ENCODE assay signal across 12 cellular contexts in the genomic region with DNA sequence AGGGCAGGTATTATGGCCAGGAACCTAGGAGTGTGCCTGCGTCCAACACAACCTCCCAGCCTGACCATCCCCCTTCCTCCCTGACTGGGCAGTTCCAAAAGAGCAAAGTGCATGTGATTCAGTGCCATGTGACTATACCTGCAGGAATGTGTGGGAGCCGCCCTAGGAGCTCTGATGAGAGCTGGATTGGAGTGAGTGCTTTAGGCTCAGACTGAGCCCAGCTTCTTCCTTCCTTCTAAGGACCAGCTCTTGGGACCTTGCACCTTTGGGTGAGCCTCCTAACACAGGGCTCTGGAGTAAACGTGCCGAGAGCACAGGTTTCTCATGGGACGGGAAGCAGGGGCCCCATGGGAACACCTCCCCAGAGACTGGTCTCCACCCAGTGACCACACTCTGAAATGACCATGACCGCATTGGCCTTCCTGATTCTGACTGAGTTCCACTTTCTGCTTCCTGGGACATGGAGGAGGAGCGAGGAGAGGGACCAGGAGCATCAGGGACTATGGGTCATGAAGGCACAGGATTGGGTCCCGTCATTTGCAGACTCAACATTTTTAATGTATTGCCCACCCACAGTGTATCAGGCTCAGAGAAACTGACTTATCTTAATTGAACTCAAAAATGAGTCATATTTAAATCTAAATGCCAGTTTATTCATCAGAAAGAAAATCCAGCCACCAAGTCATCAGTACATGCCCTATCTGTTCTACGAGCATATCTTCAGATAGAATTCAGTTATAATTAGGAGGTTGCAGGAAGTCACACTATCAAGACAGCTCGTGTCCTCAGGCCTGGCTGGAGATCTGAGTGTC.
DNase-seq lines count a peak whose midpoint lies in the region; ATAC-seq and TF ChIP-seq lines count a peak whose summit lies in the region.
"Had no signal": no experiment of that assay in that cellular context is flagged by ENCODE, and none has a peak within 500 bp of the region (broad histone marks: within the 10 kb centered on the region; RNA-seq: fewer than 3 reads in every experiment).

No MANE protein-coding gene starts in this region.

- DNase-seq in activated CD8-positive, alpha-beta T cell treated with anti-CD3 and anti-CD28 coated beads for 36 hours: no peak
- DNase-seq in activated CD8-positive, alpha-beta T cell treated with anti-CD3 and anti-CD28 coated beads, Interleukin-2, amount 10 ng/mL, durations not matched to agents 7 days and 5 days: no peak
- DNase-seq in activated naive CD8-positive, alpha-beta T cell treated with anti-CD3 and anti-CD28 coated beads, Interleukin-2, amount 50 U/mL, for 24 hours: no peak
- DNase-seq in kidney glomerular epithelial cell (lab: John Stamatoyannopoulos, UW) (peak; percentile 73), transverse colon (peak; percentile 84), pons (ENCODE audit: low spot score) (no peak), NCI-H446 treated with DMSO at 0.1 percent for 48 hours (lab: John Stamatoyannopoulos, UW) (no peak)
- DNase-seq: activated CD4-positive, alpha-beta T cell treated with anti-CD3 and anti-CD28 coated beads for 4 hours; GF-D8; NCI-H2171; retina had no signal

- H3K4me1 ChIP-seq in transverse colon: peaks cover 0 to 52% (median 39%) of the 10 kb centered on the region in 4 donors

- CTCF ChIA-PET in activated CD8-positive, alpha-beta T cell treated with anti-CD3 and anti-CD28 coated beads for 36 hours (lab: Charles Lee): no interaction called here
- CTCF ChIA-PET in activated CD8-positive, alpha-beta T cell treated with anti-CD3 and anti-CD28 coated beads, Interleukin-2, amount 10 ng/mL, durations not matched to agents 7 days and 5 days (lab: Charles Lee): no interaction called here

- no peaks in the 10 kb centered on the region for H3K36me3 Mint-ChIP-seq in activated CD8-positive, alpha-beta T cell treated with anti-CD3 and anti-CD28 coated beads for 36 hours (ENCODE audit: low read depth)
- no peaks in the 10 kb centered on the region for H3K36me3 Mint-ChIP-seq in activated CD8-positive, alpha-beta T cell treated with anti-CD3 and anti-CD28 coated beads, Interleukin-2, amount 10 ng/mL, durations not matched to agents 7 days and 5 days (ENCODE audit: low read depth)
- H3K36me3 Mint-ChIP-seq in activated naive CD8-positive, alpha-beta T cell treated with anti-CD3 and anti-CD28 coated beads, Interleukin-2, amount 50 U/mL, for 24 hours (ENCODE audit: low read depth): no peaks in the 10 kb centered on the region

- peak; percentile 50 for ATAC-seq in activated CD8-positive, alpha-beta T cell treated with anti-CD3 and anti-CD28 coated beads for 36 hours
- ATAC-seq in activated CD8-positive, alpha-beta T cell treated with anti-CD3 and anti-CD28 coated beads, Interleukin-2, amount 10 ng/mL, durations not matched to agents 7 days and 5 days: no peak
- peak; percentile 74 for ATAC-seq in activated naive CD8-positive, alpha-beta T cell treated with anti-CD3 and anti-CD28 coated beads, Interleukin-2, amount 50 U/mL, for 24 hours
- no peak for ATAC-seq in GM21717 (IDR thresholded peaks at IDR 0.05; ENCODE audit: unreplicated experiment)

- in situ Hi-C loops in transverse colon (cut with MboI; ENCODE audit: low pct_ligation_motif_present in 1 of 4, low pct_unique_long_range_greater_than_20kb in 1 of 4, low sequenced_read_pairs in 3 of 4): no loop called here

- TF ChIP-seq EP300 in transverse colon (IDR thresholded peaks at IDR 0.05; ENCODE audit: low read depth): peak; percentile 62

- WGBS in transverse colon (ENCODE audit: low coverage in 1 of 2), 2 donors: 61 to 86% methylated on average over 2 to 6 of the region's 10 CpGs

- H3K36me3 ChIP-seq in transverse colon: no peaks in the 10 kb centered on the region

- no peaks in the 10 kb centered on the region for H3K9me3 ChIP-seq in transverse colon

- no peaks in the 10 kb centered on the region for H3K27me3 ChIP-seq in transverse colon

- peaks cover 31% of the 10 kb centered on the region for H3K27me3 Mint-ChIP-seq in activated CD8-positive, alpha-beta T cell treated with anti-CD3 and anti-CD28 coated beads for 36 hours
- H3K27me3 Mint-ChIP-seq in activated CD8-positive, alpha-beta T cell treated with anti-CD3 and anti-CD28 coated beads, Interleukin-2, amount 10 ng/mL, durations not matched to agents 7 days and 5 days (ENCODE audit: low read depth): peaks cover 9% of the 10 kb centered on the region
- H3K27me3 Mint-ChIP-seq in activated naive CD8-positive, alpha-beta T cell treated with anti-CD3 and anti-CD28 coated beads, Interleukin-2, amount 50 U/mL, for 24 hours: peaks cover 41% of the 10 kb centered on the region

- TF ChIP-seq POLR2A in transverse colon (IDR thresholded peaks at IDR 0.05): peak; percentile 27

- peaks cover 4% of the 10 kb centered on the region for H3K9me3 Mint-ChIP-seq in activated CD8-positive, alpha-beta T cell treated with anti-CD3 and anti-CD28 coated beads for 36 hours
- no peaks in the 10 kb centered on the region for H3K9me3 Mint-ChIP-seq in activated CD8-positive, alpha-beta T cell treated with anti-CD3 and anti-CD28 coated beads, Interleukin-2, amount 10 ng/mL, durations not matched to agents 7 days and 5 days (ENCODE audit: insufficient read depth)
- no peaks in the 10 kb centered on the region for H3K9me3 Mint-ChIP-seq in activated naive CD8-positive, alpha-beta T cell treated with anti-CD3 and anti-CD28 coated beads, Interleukin-2, amount 50 U/mL, for 24 hours

- TF ChIP-seq CTCF in activated CD8-positive, alpha-beta T cell treated with anti-CD3 and anti-CD28 coated beads for 36 hours (IDR thresholded peaks at IDR 0.05): no peak
- peak in 1 of 5 experiments; percentile 22 for TF ChIP-seq CTCF in transverse colon (IDR thresholded peaks at IDR 0.05)

- no peak overlapping the region for H3K4me3 ChIP-seq in transverse colon

- intact Hi-C loops in activated CD8-positive, alpha-beta T cell treated with anti-CD3 and anti-CD28 coated beads for 36 hours (cut with micrococcal nuclease): no loop called here
- intact Hi-C loops in transverse colon (cut with DNase I; ENCODE audit: low total_unique reads): no loop called here

- no peak overlapping the region for H3K27ac Mint-ChIP-seq in activated CD8-positive, alpha-beta T cell treated with anti-CD3 and anti-CD28 coated beads for 36 hours
- no peak overlapping the region for H3K27ac Mint-ChIP-seq in activated CD8-positive, alpha-beta T cell treated with anti-CD3 and anti-CD28 coated beads, Interleukin-2, amount 10 ng/mL, durations not matched to agents 7 days and 5 days
- H3K27ac Mint-ChIP-seq in activated naive CD8-positive, alpha-beta T cell treated with anti-CD3 and anti-CD28 coated beads, Interleukin-2, amount 50 U/mL, for 24 hours: no peak overlapping the region

- POLR2A ChIA-PET in activated CD8-positive, alpha-beta T cell treated with anti-CD3 and anti-CD28 coated beads for 36 hours (lab: Charles Lee): interaction anchor here (1.3 kb wide), 1 partner anchor 10 kb away, joined by 3 read pairs; no protein-coding TSS in a partner anchor
- POLR2A ChIA-PET in activated CD8-positive, alpha-beta T cell treated with anti-CD3 and anti-CD28 coated beads, Interleukin-2, amount 10 ng/mL, durations not matched to agents 7 days and 5 days (lab: Charles Lee): no interaction called here

- H3K27ac ChIP-seq in transverse colon: peak overlapping the region; percentile 60 to 79 (median 74)

- no peak overlapping the region for H3K4me3 Mint-ChIP-seq in activated CD8-positive, alpha-beta T cell treated with anti-CD3 and anti-CD28 coated beads for 36 hours
- H3K4me3 Mint-ChIP-seq in activated CD8-positive, alpha-beta T cell treated with anti-CD3 and anti-CD28 coated beads, Interleukin-2, amount 10 ng/mL, durations not matched to agents 7 days and 5 days: no peak overlapping the region
- H3K4me3 Mint-ChIP-seq in activated naive CD8-positive, alpha-beta T cell treated with anti-CD3 and anti-CD28 coated beads, Interleukin-2, amount 50 U/mL, for 24 hours: no peak overlapping the region

- H3K4me1 Mint-ChIP-seq in activated CD8-positive, alpha-beta T cell treated with anti-CD3 and anti-CD28 coated beads for 36 hours (ENCODE audit: low read depth): peaks cover 41% of the 10 kb centered on the region
- H3K4me1 Mint-ChIP-seq in activated CD8-positive, alpha-beta T cell treated with anti-CD3 and anti-CD28 coated beads, Interleukin-2, amount 10 ng/mL, durations not matched to agents 7 days and 5 days (ENCODE audit: low read depth): peaks cover 11% of the 10 kb centered on the region
- H3K4me1 Mint-ChIP-seq in activated naive CD8-positive, alpha-beta T cell treated with anti-CD3 and anti-CD28 coated beads, Interleukin-2, amount 50 U/mL, for 24 hours: peaks cover 37% of the 10 kb centered on the region

Comparison
In these comparisons a context has a peak if more than half of its experiments do, and no peak if none do; other contexts are left out.
1. ATAC-seq: peak in activated CD8-positive, alpha-beta T cell treated with anti-CD3 and anti-CD28 coated beads for 36 hours (single experiment) and activated naive CD8-positive, alpha-beta T cell treated with anti-CD3 and anti-CD28 coated beads, Interleukin-2, amount 50 U/mL, for 24 hours (single experiment); none in activated CD8-positive, alpha-beta T cell treated with anti-CD3 and anti-CD28 coated beads, Interleukin-2, amount 10 ng/mL, durations not matched to agents 7 days and 5 days (single experiment) and GM21717 (single experiment).
2. DNase-seq: peak in kidney glomerular epithelial cell (single experiment) and transverse colon (single experiment); none in activated CD8-positive, alpha-beta T cell treated with anti-CD3 and anti-CD28 coated beads for 36 hours (single experiment), activated CD8-positive, alpha-beta T cell treated with anti-CD3 and anti-CD28 coated beads, Interleukin-2, amount 10 ng/mL, durations not matched to agents 7 days and 5 days (single experiment), activated naive CD8-positive, alpha-beta T cell treated with anti-CD3 and anti-CD28 coated beads, Interleukin-2, amount 50 U/mL, for 24 hours (single experiment), pons (single experiment) and NCI-H446 treated with DMSO at 0.1 percent for 48 hours (single experiment).